ENCODE assay signal across 23 cellular contexts in the genomic region with DNA sequence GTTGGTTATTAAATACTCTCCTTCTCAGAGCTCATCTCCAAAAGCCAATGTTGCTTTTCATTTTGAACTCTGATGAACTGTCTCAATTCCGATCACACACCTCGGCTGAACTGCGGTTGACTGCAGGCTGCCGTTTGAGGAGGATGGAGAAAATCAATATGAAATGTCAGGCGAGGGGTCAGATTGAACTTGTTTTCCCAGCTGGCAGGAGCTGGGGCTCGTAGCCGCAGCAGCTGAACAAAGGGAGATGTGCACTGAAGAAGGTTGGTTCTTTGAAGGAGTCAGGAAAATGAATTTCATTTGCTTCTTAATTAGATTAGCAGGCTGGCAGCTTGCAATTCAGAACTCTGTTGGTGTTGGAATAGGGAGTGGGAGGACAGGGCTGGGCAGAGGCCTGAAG.
DNase-seq lines count a peak whose midpoint lies in the region; ATAC-seq, FAIRE-seq and TF ChIP-seq lines count a peak whose summit lies in the region.
"Had no signal": no experiment of that assay in that cellular context is flagged by ENCODE, and none has a peak within 500 bp of the region (broad histone marks: within the 10 kb centered on the region; RNA-seq: fewer than 3 reads in every experiment).

No MANE protein-coding gene starts in this region.

- H3K27me3 Mint-ChIP-seq in WTC11 (ENCODE audit: low read depth) = no peaks in the 10 kb centered on the region
- H3K27me3 Mint-ChIP-seq: CD8-positive, alpha-beta memory T cell had no signal

- H3K4me1 ChIP-seq in neuron (ENCODE audit: insufficient read depth, low read length) = peaks cover 13% of the 10 kb centered on the region
- H3K4me1 ChIP-seq in stomach = no peaks in the 10 kb centered on the region
- H3K4me1 ChIP-seq: lower lobe of right lung, pancreas, upper lobe of right lung had no signal

- FAIRE-seq in RCC 7860 (lab: Jason Lieb, UNC) = no peak
- FAIRE-seq: pancreas had no signal

- no peak overlapping the region for H3K27ac ChIP-seq in stomach
- H3K27ac ChIP-seq: 22Rv1, lower lobe of right lung, pancreas, upper lobe of right lung had no signal

- whole genome bisulfite sequencing in stomach, 5 donors = 29 to 61% (median 39%) methylated on average over 7 of the region's 7 CpGs

- H3K27ac Mint-ChIP-seq in WTC11 = 0 out of 2 replicates have a peak overlapping the region, but pooled peaks have one; percentile 22
- H3K27ac Mint-ChIP-seq: activated naive CD4-positive, alpha-beta T cell treated with anti-CD3 and anti-CD28 coated beads for 36 hours; CD8-positive, alpha-beta memory T cell had no signal

- intact Hi-C loops in stomach (cut with DNase I; ENCODE audit: low total_unique reads) = no loop called here

- peaks cover 3% of the 10 kb centered on the region for H3K4me1 Mint-ChIP-seq in WTC11
- H3K4me1 Mint-ChIP-seq: CD8-positive, alpha-beta memory T cell had no signal

- no peak for ATAC-seq in WTC11
- ATAC-seq: activated T-cell treated with anti-CD3 and anti-CD28 coated beads, Interleukin-2, amount 50 U/mL, for 4 hours; lower lobe of right lung; pancreas; stimulated activated naive CD8-positive, alpha-beta T cell treated with anti-CD3 and anti-CD28 coated beads, Interleukin-15, Interleukin-2, amounts not matched to agents 100 U/mL and 50 U/mL, for 24 hours; upper lobe of right lung had no signal

- TF ChIP-seq CTCF in WTC11 (IDR thresholded peaks at IDR 0.05) (no peak), stomach (IDR thresholded peaks at IDR 0.05) (no peak)

- DNase-seq in DMS 273 (lab: John Stamatoyannopoulos, UW; ENCODE audit: unreplicated experiment) (peak; percentile 59), DMS 273 treated with DMSO at 0.1 percent for 48 hours (lab: John Stamatoyannopoulos, UW) (no peak), NCI-H2227 treated with DMSO at 0.1 percent for 48 hours (lab: John Stamatoyannopoulos, UW) (peak; percentile 50), WTC11 (ENCODE audit: low spot score) (no peak), HPDE6-E6E7 (ENCODE audit: extremely low spot score) (no peak), RCC 7860 (ENCODE audit: low spot score) (no peak), stomach (no peak)
- DNase-seq: activated naive CD4-positive, alpha-beta T cell treated with anti-CD3 and anti-CD28 coated beads for 36 hours; activated T-cell treated with anti-CD3 and anti-CD28 coated beads, Interleukin-2, amount 50 U/mL, for 4 hours; AML-193; CD8-positive, alpha-beta memory T cell; dermis blood vessel endothelial cell; lower lobe of right lung; MM.1S; NCI-H1930; pancreas; RPMI8226; stimulated activated CD4-positive, alpha-beta T cell treated with anti-CD3 and anti-CD28 coated beads, Interleukin-2, amount 100 ng/mL, for 24 hours; stimulated activated naive CD8-positive, alpha-beta T cell treated with anti-CD3 and anti-CD28 coated beads, Interleukin-15, Interleukin-2, amounts not matched to agents 100 U/mL and 50 U/mL, for 24 hours; T1000; upper lobe of right lung had no signal

- peaks cover 5% of the 10 kb centered on the region; the same call in 1 of the 2 replicates for H3K9me3 Mint-ChIP-seq in WTC11
- H3K9me3 Mint-ChIP-seq: activated naive CD4-positive, alpha-beta T cell treated with anti-CD3 and anti-CD28 coated beads for 36 hours; activated T-cell treated with anti-CD3 and anti-CD28 coated beads, Interleukin-2, amount 50 U/mL, for 4 hours; CD8-positive, alpha-beta memory T cell had no signal

- no peak overlapping the region for H2AFZ ChIP-seq in neuron (ENCODE audit: low read depth, low read length)

- peaks cover 6% of the 10 kb centered on the region; the same call in 1 of the 2 replicates for H3K36me3 Mint-ChIP-seq in WTC11

- POLR2A ChIA-PET in WTC11 (lab: Charles Lee) = no interaction called here

- no peak overlapping the region for H3K4me3 Mint-ChIP-seq in WTC11
- H3K4me3 Mint-ChIP-seq: activated naive CD4-positive, alpha-beta T cell treated with anti-CD3 and anti-CD28 coated beads for 36 hours; activated T-cell treated with anti-CD3 and anti-CD28 coated beads, Interleukin-2, amount 50 U/mL, for 4 hours; CD8-positive, alpha-beta memory T cell had no signal

- H3K4me3 ChIP-seq in neuron (ENCODE audit: low read length) (peak overlapping the region; percentile 6), stomach (no peak overlapping the region)
- H3K4me3 ChIP-seq: lower lobe of right lung, pancreas, upper lobe of right lung had no signal

- H3K36me3 ChIP-seq in neuron (ENCODE audit: insufficient read depth, low read length) (no peaks in the 10 kb centered on the region), stomach (no peaks in the 10 kb centered on the region)
- H3K36me3 ChIP-seq: lower lobe of right lung, pancreas, upper lobe of right lung had no signal

- CTCF ChIA-PET in WTC11 (lab: Charles Lee) = interaction anchor here (0.8 to 1.7 kb wide), 3 partner anchors 11 to 332 kb away, joined by 3 to 4 read pairs (median 4); no protein-coding TSS in a partner anchor

- no peak for TF ChIP-seq POLR2A in stomach (IDR thresholded peaks at IDR 0.05)

- TF ChIP-seq EP300 in stomach (IDR thresholded peaks at IDR 0.05) = no peak

- no peaks in the 10 kb centered on the region for H3K27me3 ChIP-seq in neuron (ENCODE audit: insufficient read depth, low read length)
- no peaks in the 10 kb centered on the region for H3K27me3 ChIP-seq in stomach
- H3K27me3 ChIP-seq: upper lobe of right lung had no signal

- H3K9me3 ChIP-seq in neuron (ENCODE audit: low read length) (no peaks in the 10 kb centered on the region), stomach (peaks cover 0 to 4% (median 0%) of the 10 kb centered on the region in 4 donors)
- H3K9me3 ChIP-seq: lower lobe of right lung, pancreas, upper lobe of right lung had no signal

TF ChIP-seq in WTC11, 78 proteins besides CTCF, POLR2A, EP300 and RAD21:
- no peak for TF ChIP-seq HMGA2 (CRISPR knock-in tag; IDR thresholded peaks at IDR 0.05)
- TF ChIP-seq, protein P1, sequence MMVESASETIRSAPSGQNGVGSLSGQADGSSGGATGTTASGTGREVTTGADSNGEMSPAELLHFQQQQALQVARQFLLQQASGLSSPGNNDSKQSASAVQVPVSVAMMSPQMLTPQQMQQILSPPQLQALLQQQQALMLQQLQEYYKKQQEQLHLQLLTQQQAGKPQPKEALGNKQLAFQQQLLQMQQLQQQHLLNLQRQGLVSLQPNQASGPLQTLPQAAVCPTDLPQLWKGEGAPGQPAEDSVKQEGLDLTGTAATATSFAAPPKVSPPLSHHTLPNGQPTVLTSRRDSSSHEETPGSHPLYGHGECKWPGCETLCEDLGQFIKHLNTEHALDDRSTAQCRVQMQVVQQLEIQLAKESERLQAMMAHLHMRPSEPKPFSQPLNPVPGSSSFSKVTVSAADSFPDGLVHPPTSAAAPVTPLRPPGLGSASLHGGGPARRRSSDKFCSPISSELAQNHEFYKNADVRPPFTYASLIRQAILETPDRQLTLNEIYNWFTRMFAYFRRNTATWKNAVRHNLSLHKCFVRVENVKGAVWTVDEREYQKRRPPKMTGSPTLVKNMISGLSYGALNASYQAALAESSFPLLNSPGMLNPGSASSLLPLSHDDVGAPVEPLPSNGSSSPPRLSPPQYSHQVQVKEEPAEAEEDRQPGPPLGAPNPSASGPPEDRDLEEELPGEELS (CRISPR knock-in tag; IDR thresholded peaks at IDR 0.05) = no peak
TF ChIP-seq in WTC11: peak in this region for 0.

Comparison
In these comparisons a context has a peak if more than half of its experiments do, and no peak if none do; other contexts are left out.
1. DNase-seq: peak in DMS 273 (single experiment) and NCI-H2227 treated with DMSO at 0.1 percent for 48 hours (single experiment); none in DMS 273 treated with DMSO at 0.1 percent for 48 hours (single experiment), WTC11 (single experiment), HPDE6-E6E7 (single experiment), RCC 7860 (single experiment) and stomach (single experiment).